Comparison of ENCODE assay signal across 12 cellular contexts in the genomic region with DNA sequence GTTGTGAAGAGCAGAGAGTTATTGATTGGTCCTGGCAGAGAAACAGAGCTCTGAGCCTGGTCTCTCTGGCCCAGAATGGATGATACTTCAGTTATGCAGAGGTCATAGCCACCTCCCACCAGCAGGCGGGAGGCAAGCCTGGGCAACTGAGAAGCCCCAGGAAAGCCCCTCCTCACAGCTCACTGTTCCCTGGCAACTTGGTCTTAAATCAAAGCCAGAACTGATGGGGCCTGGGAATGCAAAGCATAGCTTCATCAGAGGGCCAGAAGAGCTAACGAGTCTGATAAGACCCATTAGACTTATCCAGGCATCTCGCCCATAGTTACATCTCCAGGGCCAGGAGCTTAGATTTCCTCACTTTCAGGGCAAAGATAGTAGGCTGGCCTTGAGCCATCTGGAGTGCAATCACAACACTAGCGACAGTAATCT. TPM values are rescaled to one million over a fixed set of nuclear protein-coding genes. Genes with fewer than 3 reads are reported as not detected.
DNase-seq lines count a peak whose midpoint lies in the region; TF ChIP-seq lines count a peak whose summit lies in the region.
"Had no signal": no experiment of that assay in that cellular context is flagged by ENCODE, and none has a peak within 500 bp of the region (broad histone marks: within the 10 kb centered on the region; RNA-seq: fewer than 3 reads in every experiment).

No MANE protein-coding gene starts in this region.

- DNase-seq in GM20000 (ENCODE audit: low spot score) (peak; percentile 27), NT2/D1 (ENCODE audit: low read depth, low spot score) (peak; percentile 51), fibroblast of villous mesenchyme (ENCODE audit: low read depth) (peak; percentile 29), ovary (peak; percentile 14 to 49 (median 38)), NCI-H345 (lab: John Stamatoyannopoulos, UW) (no peak), MCF 10A (ENCODE audit: unreplicated experiment) (no peak)
- DNase-seq in activated T-cell treated with anti-CD3 and anti-CD28 coated beads, Interleukin-2, amount 50 U/mL, for 1 hour: no peak
- DNase-seq: dorsolateral prefrontal cortex; HCEC 1CT; midbrain; RPMI8226; stimulated activated CD4-positive, alpha-beta T cell treated with anti-CD3 and anti-CD28 coated beads, Interleukin-1b, Interleukin-23, amount 100 ng/mL, for 48 hours had no signal

- TF ChIP-seq CTCF in GM20000 (IDR thresholded peaks at IDR 0.05; ENCODE audit: extremely low read depth, missing control alignments) (no peak), fibroblast of villous mesenchyme (IDR thresholded peaks at IDR 0.05; ENCODE audit: insufficient read depth, low read depth, low read length) (peak; percentile 46), ovary (IDR thresholded peaks at IDR 0.05) (peak in 1 of 3 donors; percentile 19), MCF 10A (IDR thresholded peaks at IDR 0.05; ENCODE audit: unreplicated experiment) (no peak)

- H3K4me3 ChIP-seq in NT2/D1 (ENCODE audit: insufficient read length, low read depth) (no peak overlapping the region), fibroblast of villous mesenchyme (ENCODE audit: low read depth, low read length) (no peak overlapping the region), ovary (no peak overlapping the region)
- H3K4me3 ChIP-seq: dorsolateral prefrontal cortex had no signal

- H3K9me3 Mint-ChIP-seq in MCF 10A (ENCODE audit: unreplicated experiment): no peaks in the 10 kb centered on the region

- no peaks in the 10 kb centered on the region for H3K4me1 Mint-ChIP-seq in MCF 10A (ENCODE audit: insufficient read depth, unreplicated experiment)

- TF ChIP-seq POLR2A in ovary (IDR thresholded peaks at IDR 0.05): no peak

- H3K4me3 Mint-ChIP-seq in MCF 10A (ENCODE audit: unreplicated experiment): no peak overlapping the region

- H3K27me3 ChIP-seq in NT2/D1 (ENCODE audit: insufficient read depth, insufficient read length) (no peaks in the 10 kb centered on the region), ovary (no peaks in the 10 kb centered on the region)
- H3K27me3 ChIP-seq: dorsolateral prefrontal cortex had no signal

- H3K36me3 ChIP-seq in NT2/D1 (ENCODE audit: insufficient read depth, insufficient read length, low read length) (no peaks in the 10 kb centered on the region), ovary (no peaks in the 10 kb centered on the region)

- CTCF ChIA-PET in MCF 10A (lab: Yijun Ruan, JAX): interaction anchor here (0.6 to 1.0 kb wide), 2 partner anchors 9 to 370 kb away, joined by 3 read pairs; no protein-coding TSS in a partner anchor

- no peaks in the 10 kb centered on the region for H3K27me3 Mint-ChIP-seq in MCF 10A (ENCODE audit: insufficient read depth, unreplicated experiment)

- no peak overlapping the region for H3K9ac ChIP-seq in NT2/D1 (ENCODE audit: insufficient read length, low read depth)

- no peaks in the 10 kb centered on the region for H3K36me3 Mint-ChIP-seq in MCF 10A (ENCODE audit: insufficient read depth, unreplicated experiment)

- TF ChIP-seq EP300 in ovary (IDR thresholded peaks at IDR 0.05): no peak

- intact Hi-C loops in ovary (cut with DNase I) (loop anchor here in 1 of 4 donors (5.0 kb wide), 1 partner anchor 285 kb away; no protein-coding TSS in a partner anchor), MCF 10A (cut with micrococcal nuclease) (no loop called here)

- POLR2A ChIA-PET in MCF 10A (lab: Yijun Ruan, JAX): no interaction called here

- H3K4me1 ChIP-seq in NT2/D1 (ENCODE audit: insufficient read depth, insufficient read length): peaks cover 4% of the 10 kb centered on the region
- peaks cover 5% of the 10 kb centered on the region for H3K4me1 ChIP-seq in ovary (ENCODE audit: insufficient read depth)

- H3K9me3 ChIP-seq in NT2/D1 (ENCODE audit: insufficient read depth, low read length): no peaks in the 10 kb centered on the region
- no peaks in the 10 kb centered on the region for H3K9me3 ChIP-seq in ovary

- BruUV-seq in MCF 10A (replicated peaks; lab: Mats Ljungman, UMichigan): no TSS peak

- H3K27ac Mint-ChIP-seq in MCF 10A (ENCODE audit: low read depth, unreplicated experiment): no peak overlapping the region

- H3K27ac ChIP-seq in ovary: no peak overlapping the region
- H3K27ac ChIP-seq: dorsolateral prefrontal cortex had no signal

- WGBS in ovary, 3 donors: 12 to 21% (median 15%) methylated on average over 4 of the region's 4 CpGs

RNA-seq across cellular contexts. Expression of gene COLQ, which starts 5.5 kb away (rescaled TPM):
- total RNA-seq in fibroblast of villous mesenchyme (0.43 and 0.64 TPM in 2 replicates), ovary (1 to 10 TPM; 1.9 to 6.1 (median 3.6) TPM), MCF 10A (2022) (0.44 and 1.4 TPM in 2 replicates)
- 1 to 10 TPM; 1.9 to 2.8 TPM for polyA plus RNA-seq in ovary

Comparison
In these comparisons a context has a peak if more than half of its experiments do, and no peak if none do; other contexts are left out.
1. DNase-seq: peak in GM20000 (single experiment), NT2/D1 (single experiment), fibroblast of villous mesenchyme (single experiment) and ovary (5 of 5); none in activated T-cell treated with anti-CD3 and anti-CD28 coated beads, Interleukin-2, amount 50 U/mL, for 1 hour (single experiment), NCI-H345 (single experiment) and MCF 10A (single experiment).